Comparison of ENCODE assay signal across 14 cellular contexts in genomic region chr3:128317698-128318231, GRCh38.
DNase-seq lines count a peak whose midpoint lies in the region; ATAC-seq and TF ChIP-seq lines count a peak whose summit lies in the region.
"Had no signal": no experiment of that assay in that cellular context is flagged by ENCODE, and none has a peak within 500 bp of the region (broad histone marks: within the 10 kb centered on the region; RNA-seq: fewer than 3 reads in every experiment).

No MANE protein-coding gene starts in this region.

- DNase-seq in DND-41 (no peak), cerebellar cortex (ENCODE audit: low spot score) (peak; percentile 42), myocyte (ENCODE audit: low read depth) (peak; percentile 48), NCI-H1417 (lab: John Stamatoyannopoulos, UW) (no peak), NCI-H2196 treated with DMSO at 0.1 percent for 48 hours (lab: John Stamatoyannopoulos, UW; ENCODE audit: unreplicated experiment) (no peak)
- DNase-seq: activated CD4-positive, alpha-beta T cell treated with anti-CD3 and anti-CD28 coated beads for 4 hours; activated gamma-delta T cell; HFFc6; small intestine had no signal

- H3K36me3 ChIP-seq in BLaER1 treated with 17β-estradiol and CSF1 and Interleukin-3, amounts not matched to agents 10 nM and 100 nM: peaks cover 0 to 19% (median 6%) of the 10 kb centered on the region in 11 experiments; a peak in 5 of 22 replicates
- peaks cover 5% of the 10 kb centered on the region; the same call in 1 of the 2 replicates for H3K36me3 ChIP-seq in DND-41 (ENCODE audit: insufficient read depth, low read length)

- H3K4me1 ChIP-seq in BLaER1 treated with 17β-estradiol and CSF1 and Interleukin-3, amounts not matched to agents 10 nM and 100 nM: peaks cover 17 to 41% (median 29%) of the 10 kb centered on the region in 10 experiments
- peaks cover 50% of the 10 kb centered on the region for H3K4me1 ChIP-seq in DND-41 (ENCODE audit: insufficient read depth, low read length)

- no peak overlapping the region for H3K27ac ChIP-seq in BLaER1 treated with 17β-estradiol and CSF1 and Interleukin-3, amounts not matched to agents 10 nM and 100 nM
- peak overlapping the region; percentile 54; the same call in 1 of the 2 replicates for H3K27ac ChIP-seq in DND-41 (ENCODE audit: low read length)
- H3K27ac ChIP-seq: epithelial cell of prostate had no signal

- H3K79me2 ChIP-seq in DND-41 (ENCODE audit: insufficient read depth, low read length): no peaks in the 10 kb centered on the region

- H3K27me3 ChIP-seq in BLaER1 treated with 17β-estradiol and CSF1 and Interleukin-3, amounts not matched to agents 10 nM and 100 nM: no peaks in the 10 kb centered on the region
- no peaks in the 10 kb centered on the region for H3K27me3 ChIP-seq in DND-41 (ENCODE audit: insufficient read depth, low read length, poor library complexity)

- peak overlapping the region; percentile 50 to 84 (median 70); a peak in 18 of 22 replicates for H3K4me2 ChIP-seq in BLaER1 treated with 17β-estradiol and CSF1 and Interleukin-3, amounts not matched to agents 10 nM and 100 nM
- H3K4me2 ChIP-seq in DND-41 (ENCODE audit: insufficient read depth, low read length): no peak overlapping the region

- H3K4me3 ChIP-seq in BLaER1 treated with 17β-estradiol and CSF1 and Interleukin-3, amounts not matched to agents 10 nM and 100 nM: no peak overlapping the region
- H3K4me3 ChIP-seq in DND-41 (ENCODE audit: low read depth in 1 of 2, low read length in 2 of 2): no peak overlapping the region
- H3K4me3 ChIP-seq: SK-N-MC had no signal

- TF ChIP-seq CTCF in DND-41 (IDR thresholded peaks at IDR 0.05; ENCODE audit: borderline replicate concordance, extremely low read depth, low read length, poor library complexity, severe bottlenecking): no peak

- H4K20me1 ChIP-seq in BLaER1 treated with 17β-estradiol and CSF1 and Interleukin-3, amounts not matched to agents 10 nM and 100 nM: peaks cover 0 to 30% (median 0%) of the 10 kb centered on the region in 11 experiments; a peak in 3 of 22 replicates
- peaks cover 7% of the 10 kb centered on the region for H4K20me1 ChIP-seq in DND-41 (ENCODE audit: insufficient read depth, low read length)

- H2AFZ ChIP-seq in DND-41 (ENCODE audit: low read depth, low read length): no peak overlapping the region

- peak overlapping the region in 4 of 11 experiments; percentile 10 to 55 (median 31); a peak in 5 of 22 replicates for H3K9ac ChIP-seq in BLaER1 treated with 17β-estradiol and CSF1 and Interleukin-3, amounts not matched to agents 10 nM and 100 nM
- H3K9ac ChIP-seq in DND-41 (ENCODE audit: low read depth, low read length): no peak overlapping the region

- H3K9me3 ChIP-seq in BLaER1 treated with 17β-estradiol and CSF1 and Interleukin-3, amounts not matched to agents 10 nM and 100 nM (replicated peaks in 1 of 11): no peaks in the 10 kb centered on the region
- H3K9me3 ChIP-seq in DND-41 (ENCODE audit: insufficient read depth, low read length, severe bottlenecking): no peaks in the 10 kb centered on the region

- ATAC-seq in DND-41 (ENCODE audit: insufficient read depth, low read depth) (no peak), GM21723 (IDR thresholded peaks at IDR 0.05; ENCODE audit: unreplicated experiment) (no peak), HG03025 (IDR thresholded peaks at IDR 0.05; ENCODE audit: low FRiP score, unreplicated experiment) (no peak)

Comparison
In these comparisons a context has a peak if more than half of its experiments do, and no peak if none do; other contexts are left out.
1. DNase-seq: peak in cerebellar cortex (single experiment) and myocyte (single experiment); none in DND-41 (single experiment), NCI-H1417 (0 of 3) and NCI-H2196 treated with DMSO at 0.1 percent for 48 hours (single experiment).